In genomic region chr16:50509521-50510341, GRCh38 we compare ENCODE assay signal across 9 cellular contexts. TPM values are rescaled to one million over a fixed set of nuclear protein-coding genes. Genes with fewer than 3 reads are reported as not detected.
A peak's percentile ranks its signal among the peaks of the same experiment; 100 is the strongest.
DNase-seq lines count a peak whose midpoint lies in the region; ATAC-seq, FAIRE-seq and TF ChIP-seq lines count a peak whose summit lies in the region.
"Had no signal": no experiment of that assay in that cellular context is flagged by ENCODE, and none has a peak within 500 bp of the region (broad histone marks: within the 10 kb centered on the region; RNA-seq: fewer than 3 reads in every experiment).

No MANE protein-coding gene starts in this region.

- peaks cover 0 to 17% (median 0%) of the 10 kb centered on the region in 5 donors for H3K27me3 Mint-ChIP-seq in naive thymus-derived CD4-positive, alpha-beta T cell

- no peaks in the 10 kb centered on the region for H3K36me3 ChIP-seq in SU-DHL-6 (ENCODE audit: low read length)
- no peaks in the 10 kb centered on the region for H3K36me3 ChIP-seq in naive thymus-derived CD4-positive, alpha-beta T cell (ENCODE audit: control insufficient read depth in 2 of 3, insufficient read depth in 3 of 3, low read length in 3 of 3)

- no peaks in the 10 kb centered on the region for H3K9me2 ChIP-seq in SU-DHL-6 (replicated peaks; ENCODE audit: insufficient read depth, low read length)

- TF ChIP-seq POLR2A in A549 (IDR thresholded peaks at IDR 0.05; ENCODE audit: low read length) = no peak
- TF ChIP-seq POLR2A in GM12891 (IDR thresholded peaks at IDR 0.05; ENCODE audit: low read depth, low read length) = no peak

- peak in 1 of 2 experiments; percentile 48; a peak in 1 of 5 replicates for TF ChIP-seq RAD21 in A549 (conservative IDR thresholded peaks at IDR 0.05 in 1 of 2, IDR thresholded peaks at IDR 0.05 in 1 of 2)

- peaks cover 0 to 8% (median 0%) of the 10 kb centered on the region in 7 donors for H3K4me1 Mint-ChIP-seq in naive thymus-derived CD4-positive, alpha-beta T cell

- no peaks in the 10 kb centered on the region for H4K20me1 ChIP-seq in SU-DHL-6 (ENCODE audit: low read depth, low read length)

- no peak overlapping the region for H3K4me3 Mint-ChIP-seq in naive thymus-derived CD4-positive, alpha-beta T cell

- intact Hi-C loops in naive thymus-derived CD4-positive, alpha-beta T cell (cut with micrococcal nuclease) = loop anchor here (2.0 to 10.0 kb wide), 3 partner anchors 182 to 295 kb away; no protein-coding TSS in a partner anchor

- H3K4me3 ChIP-seq in A549 = no peak overlapping the region
- no peak overlapping the region for H3K4me3 ChIP-seq in SU-DHL-6 (ENCODE audit: insufficient read depth, low read length, poor library complexity, severe bottlenecking)
- no peak overlapping the region for H3K4me3 ChIP-seq in cardiac fibroblast (replicated peaks in 1 of 2; ENCODE audit: low read depth in 2 of 2, low read length in 2 of 2)
- H3K4me3 ChIP-seq in naive thymus-derived CD4-positive, alpha-beta T cell (ENCODE audit: low read length) = no peak overlapping the region

- H3K9ac ChIP-seq in SU-DHL-6 (ENCODE audit: low read length) = no peak overlapping the region

- POLR2A ChIA-PET in A549 (lab: Yijun Ruan, JAX) = no interaction called here
- POLR2A ChIA-PET in naive thymus-derived CD4-positive, alpha-beta T cell (lab: Charles Lee) = no interaction called here

- FAIRE-seq in A549 (lab: Jason Lieb, UNC) (no peak), GM12891 (lab: Jason Lieb, UNC) (peak; percentile 92)
- FAIRE-seq: colon had no signal

- no peak overlapping the region for H2AFZ ChIP-seq in SU-DHL-6 (ENCODE audit: low read depth, low read length, severe bottlenecking)

- peak; percentile 34; the same call in 1 of the 3 replicates for TF ChIP-seq CTCF in A549 (IDR thresholded peaks at IDR 0.05)
- peak; percentile 60 for TF ChIP-seq CTCF in SU-DHL-6 (IDR thresholded peaks at IDR 0.05; ENCODE audit: insufficient read depth, low read length, poor library complexity, severe bottlenecking)
- TF ChIP-seq CTCF in cardiac fibroblast (IDR thresholded peaks at IDR 0.05; ENCODE audit: low read depth, low read length) = peak; percentile 74

- CTCF ChIA-PET in A549 (lab: Yijun Ruan, JAX) = interaction anchor here (0.8 kb wide), 1 partner anchor 156 kb away, joined by 3 read pairs; no protein-coding TSS in a partner anchor
- CTCF ChIA-PET in naive thymus-derived CD4-positive, alpha-beta T cell (lab: Charles Lee) = interaction anchor here (0.9 to 1.6 kb wide), 4 partner anchors 8 to 297 kb away, joined by 3 to 4 read pairs (median 4); no protein-coding TSS in a partner anchor

- no peak overlapping the region for H3K27ac ChIP-seq in A549
- no peak overlapping the region for H3K27ac ChIP-seq in SU-DHL-6 (ENCODE audit: low read depth, low read length)
- no peak overlapping the region for H3K27ac ChIP-seq in naive thymus-derived CD4-positive, alpha-beta T cell (ENCODE audit: low read depth, low read length)

- no peaks in the 10 kb centered on the region for H3K79me2 ChIP-seq in SU-DHL-6 (ENCODE audit: insufficient read depth, low read length)

- H3K9me3 ChIP-seq in A549 (no peaks in the 10 kb centered on the region), SU-DHL-6 (ENCODE audit: insufficient read depth, low read length) (no peaks in the 10 kb centered on the region)
- H3K9me3 ChIP-seq in naive thymus-derived CD4-positive, alpha-beta T cell (ENCODE audit: control insufficient read depth in 2 of 3, low read length in 3 of 3) = no peaks in the 10 kb centered on the region

- no peaks in the 10 kb centered on the region for H3F3A ChIP-seq in SU-DHL-6 (ENCODE audit: insufficient read depth)

- TF ChIP-seq EP300 in A549 (IDR thresholded peaks at IDR 0.05) = no peak

- H3K4me2 ChIP-seq in A549 = no peak overlapping the region
- H3K4me2 ChIP-seq in SU-DHL-6 (ENCODE audit: low read depth, low read length, poor library complexity, severe bottlenecking) = no peak overlapping the region

- peaks cover 0 to 11% (median 0%) of the 10 kb centered on the region in 11 donors for H3K9me3 Mint-ChIP-seq in naive thymus-derived CD4-positive, alpha-beta T cell

- peak in 1 of 2 experiments; percentile 11 for DNase-seq in A549 (ENCODE audit: low read depth in 1 of 2, low spot score in 1 of 2)
- DNase-seq in GM12891 (ENCODE audit: insufficient read length, low spot score) = no peak
- peak; percentile 8 to 29 for DNase-seq in cardiac fibroblast (ENCODE audit: low read depth in 2 of 2)
- DNase-seq in naive thymus-derived CD4-positive, alpha-beta T cell = peak in 5 of 9 donors; percentile 1 to 40 (median 7)
- DNase-seq in COR-L47 (lab: John Stamatoyannopoulos, UW) = no peak

- H3K4me1 ChIP-seq in A549 = no peaks in the 10 kb centered on the region
- no peaks in the 10 kb centered on the region for H3K4me1 ChIP-seq in naive thymus-derived CD4-positive, alpha-beta T cell (ENCODE audit: control insufficient read depth in 2 of 2, insufficient read depth in 2 of 2, low read length in 2 of 2)

- H3K27ac Mint-ChIP-seq in naive thymus-derived CD4-positive, alpha-beta T cell = peak overlapping the region in 1 of 9 donors; percentile 27

- WGBS in A549 (ENCODE audit: missing lambda C conversion rate) = 44% methylated on average over 10 of the region's 10 CpGs

- no peak for ATAC-seq in A549
- peak; percentile 45 for ATAC-seq in naive thymus-derived CD4-positive, alpha-beta T cell
- no peak for ATAC-seq in GM19035 (IDR thresholded peaks at IDR 0.05; ENCODE audit: unreplicated experiment)
- no peak for ATAC-seq in HG03342 (IDR thresholded peaks at IDR 0.05; ENCODE audit: unreplicated experiment)

- H3K36me3 Mint-ChIP-seq in naive thymus-derived CD4-positive, alpha-beta T cell = no peaks in the 10 kb centered on the region

- H3K27me3 ChIP-seq in SU-DHL-6 (ENCODE audit: low read length) = no peaks in the 10 kb centered on the region
- H3K27me3 ChIP-seq in naive thymus-derived CD4-positive, alpha-beta T cell (ENCODE audit: control insufficient read depth in 2 of 2, insufficient read depth in 2 of 2, low read length in 2 of 2) = no peaks in the 10 kb centered on the region

TF ChIP-seq in A549, 52 proteins besides CTCF, POLR2A, EP300 and RAD21:
- TF ChIP-seq RNF2 (IDR thresholded peaks at IDR 0.05; ENCODE audit: borderline replicate concordance, low read depth) (no peak), HES2 (IDR thresholded peaks at IDR 0.05) (no peak), HOXA7 (CRISPR knock-in tag; IDR thresholded peaks at IDR 0.05) (no peak), SREBF2 (IDR thresholded peaks at IDR 0.05) (no peak), ZC3H11A (IDR thresholded peaks at IDR 0.05) (no peak), NFE2L2 (conservative IDR thresholded peaks at IDR 0.05; ENCODE audit: low read length) (no peak), CBX2 (IDR thresholded peaks at IDR 0.05; ENCODE audit: borderline replicate concordance, low read depth) (no peak), FOSB (CRISPR knock-in tag; IDR thresholded peaks at IDR 0.05) (no peak), NPAS2 (CRISPR knock-in tag; IDR thresholded peaks at IDR 0.05; ENCODE audit: borderline replicate concordance) (no peak), JUNB (IDR thresholded peaks at IDR 0.05) (no peak), ZSCAN20 (CRISPR knock-in tag; IDR thresholded peaks at IDR 0.05) (no peak), EHF (CRISPR knock-in tag; IDR thresholded peaks at IDR 0.05) (no peak), CHD4 (IDR thresholded peaks at IDR 0.05; ENCODE audit: borderline replicate concordance) (no peak), CHD2 (IDR thresholded peaks at IDR 0.05; ENCODE audit: low read length, partially characterized antibody) (no peak), RARB (CRISPR knock-in tag; IDR thresholded peaks at IDR 0.05) (no peak), ZNF302 (CRISPR knock-in tag; IDR thresholded peaks at IDR 0.05) (no peak), HDAC2 (IDR thresholded peaks at IDR 0.05) (no peak)

TF ChIP-seq in GM12891, 5 proteins besides CTCF, POLR2A, EP300 and RAD21:
- TF ChIP-seq POLR2AphosphoS5 (IDR thresholded peaks at IDR 0.05; ENCODE audit: low read depth, low read length) (no peak), TAF1 (IDR thresholded peaks at IDR 0.05; ENCODE audit: low read depth, low read length) (no peak), SPI1 (IDR thresholded peaks at IDR 0.05; ENCODE audit: low read depth, low read length) (no peak), POU2F2 (IDR thresholded peaks at IDR 0.05; ENCODE audit: low read depth, low read length) (no peak), PAX5 (IDR thresholded peaks at IDR 0.05; ENCODE audit: insufficient read depth, low read length, severe bottlenecking) (no peak)

RNA-seq across cellular contexts. Expression of gene NKD1, which starts 38.5 kb away (rescaled TPM):
- polyA plus RNA-seq in A549 (2011; rRNA removed) (0.10 and 0.17 TPM in 2 replicates), A549 (2017; fragmentation: RNase III; extraction: RNeasy Plus Mini Kit Qiagen cat#74134 plus additional on column Dnase treatment) (0.15 to 0.22 TPM (median 0.19 TPM) in 3 replicates)
- polyA plus RNA-seq in A549 (2012; cell fraction: cytosol; rRNA removed) = 0.08 and 0.10 TPM in 2 replicates
- 0.34 and 0.47 TPM in 2 replicates for polyA plus RNA-seq in A549 (2012; cell fraction: nucleus; rRNA removed)
- 0.15 and 0.21 TPM in 2 replicates for polyA minus RNA-seq in A549 (2011; rRNA and poly(A)+ RNA removed)
- 0.04 TPM for polyA plus RNA-seq in GM12891 (2012; ENCODE audit: low read depth, missing spikeins)
- total RNA-seq in naive thymus-derived CD4-positive, alpha-beta T cell = 1 to 10 TPM; 1.4 to 7.9 (median 6.2) TPM
- under 1 TPM; 0.36 to 0.99 TPM for polyA plus RNA-seq in naive thymus-derived CD4-positive, alpha-beta T cell

Comparison
In these comparisons a context has a peak if more than half of its experiments do, and no peak if none do; other contexts are left out.
1. DNase-seq: peak in cardiac fibroblast (2 of 2) and naive thymus-derived CD4-positive, alpha-beta T cell (5 of 9); none in GM12891 (single experiment) and COR-L47 (single experiment).
2. Peak in every context shown above with its lines, with median percentiles within 50 percentile points of each other: CTCF ChIP-seq.